8 cellular contexts compared by ENCODE assay signal in genomic region chr7:66205736-66206080, GRCh38. TPM values are rescaled to one million over a fixed set of nuclear protein-coding genes. Genes with fewer than 3 reads are reported as not detected.
DNase-seq lines count a peak whose midpoint lies in the region; FAIRE-seq and TF ChIP-seq lines count a peak whose summit lies in the region.

No MANE protein-coding gene starts in this region.

- H3K4me1 ChIP-seq in OCI-LY1 (ENCODE audit: insufficient read depth, low read length, severe bottlenecking) (peaks cover 21% of the 10 kb centered on the region), mononuclear cell (ENCODE audit: insufficient read depth, low read length) (peaks cover 34% of the 10 kb centered on the region), urinary bladder (ENCODE audit: insufficient read depth) (no peaks in the 10 kb centered on the region)

- H3K36me3 ChIP-seq in OCI-LY1 (ENCODE audit: insufficient read depth, low read length) (no peaks in the 10 kb centered on the region), urinary bladder (ENCODE audit: insufficient read depth) (no peaks in the 10 kb centered on the region)

- no peaks in the 10 kb centered on the region for H3K79me2 ChIP-seq in OCI-LY1 (ENCODE audit: insufficient read depth, low read length)

- TF ChIP-seq CTCF in OCI-LY1 (IDR thresholded peaks at IDR 0.05; ENCODE audit: low read length) = no peak
- no peak for TF ChIP-seq CTCF in coronary artery (IDR thresholded peaks at IDR 0.05)

- peak; percentile 14 for DNase-seq in NCI-H345 (lab: John Stamatoyannopoulos, UW)
- no peak for DNase-seq in NCI-H345 treated with DMSO at 0.1 percent for 48 hours (lab: John Stamatoyannopoulos, UW; ENCODE audit: unreplicated experiment)
- no peak for DNase-seq in coronary artery (ENCODE audit: low spot score)
- DNase-seq in HTR-8/SVneo (ENCODE audit: insufficient read length, low spot score) = no peak
- DNase-seq in central memory CD4-positive, alpha-beta T cell = no peak

- peak overlapping the region; percentile 63 for H3K9ac ChIP-seq in OCI-LY1 (ENCODE audit: low read length)

- FAIRE-seq in HTR-8/SVneo (lab: Jason Lieb, UNC) = no peak

- H3K4me3 ChIP-seq in OCI-LY1 (ENCODE audit: low read depth, low read length, poor library complexity, severe bottlenecking) = peak overlapping the region; percentile 73
- peak overlapping the region; percentile 97 for H3K4me3 ChIP-seq in coronary artery
- H3K4me3 ChIP-seq in mononuclear cell (ENCODE audit: low read length) = peak overlapping the region; percentile 63
- peak overlapping the region; percentile 86 for H3K4me3 ChIP-seq in urinary bladder (ENCODE audit: low read depth, low read length)

- no peaks in the 10 kb centered on the region for H3F3A ChIP-seq in OCI-LY1 (ENCODE audit: insufficient read depth, low read length)

- H3K9me3 ChIP-seq in OCI-LY1 (ENCODE audit: low read length) (no peaks in the 10 kb centered on the region), mononuclear cell (ENCODE audit: low read depth, low read length) (no peaks in the 10 kb centered on the region)

- H3K9me2 ChIP-seq in OCI-LY1 (ENCODE audit: low read depth, low read length) = no peaks in the 10 kb centered on the region

- 0 out of 2 replicates have a peak overlapping the region, but pooled peaks have one; percentile 5 for H2AFZ ChIP-seq in OCI-LY1 (ENCODE audit: low read length)

- no peaks in the 10 kb centered on the region for H4K20me1 ChIP-seq in OCI-LY1 (ENCODE audit: insufficient read depth, low read length)

- H3K4me2 ChIP-seq in OCI-LY1 (ENCODE audit: low read length) = peak overlapping the region; percentile 74

- no peak overlapping the region for H3K27ac ChIP-seq in OCI-LY1 (ENCODE audit: low read depth, low read length, poor library complexity, severe bottlenecking)
- peak overlapping the region; percentile 78 to 81 for H3K27ac ChIP-seq in coronary artery
- H3K27ac ChIP-seq in urinary bladder (ENCODE audit: low read depth) = peak overlapping the region; percentile 0

- H3K27me3 ChIP-seq in OCI-LY1 (ENCODE audit: insufficient read depth, low read length) = 0 out of 2 replicates have a peak, but pooled peaks cover 6% of the 10 kb centered on the region
- H3K27me3 ChIP-seq in mononuclear cell (ENCODE audit: insufficient read depth, low read length) = peaks cover 18% of the 10 kb centered on the region

- WGBS in urinary bladder = 4% methylated on average over 23 of the region's 23 CpGs

RNA-seq across cellular contexts. Expression of gene TPST1, which starts 0.6 kb away (rescaled TPM):
- 7.9 TPM for total RNA-seq in mononuclear cell
- 172 TPM for total RNA-seq in urinary bladder
- 72.8 TPM for polyA plus RNA-seq in urinary bladder

Comparison
In these comparisons a context has a peak if more than half of its experiments do, and no peak if none do; other contexts are left out.
1. RNA of gene TPST1, which starts 0.6 kb away (total RNA-seq): 172 TPM in urinary bladder (single experiment); 7.9 TPM in mononuclear cell (single experiment); every median in the first group is over 10 times any median in the second.
2. Peak in every context shown above with its lines, with median percentiles within 50 percentile points of each other: H3K4me3 ChIP-seq.